8 cellular contexts compared by ENCODE assay signal in the genomic region with DNA sequence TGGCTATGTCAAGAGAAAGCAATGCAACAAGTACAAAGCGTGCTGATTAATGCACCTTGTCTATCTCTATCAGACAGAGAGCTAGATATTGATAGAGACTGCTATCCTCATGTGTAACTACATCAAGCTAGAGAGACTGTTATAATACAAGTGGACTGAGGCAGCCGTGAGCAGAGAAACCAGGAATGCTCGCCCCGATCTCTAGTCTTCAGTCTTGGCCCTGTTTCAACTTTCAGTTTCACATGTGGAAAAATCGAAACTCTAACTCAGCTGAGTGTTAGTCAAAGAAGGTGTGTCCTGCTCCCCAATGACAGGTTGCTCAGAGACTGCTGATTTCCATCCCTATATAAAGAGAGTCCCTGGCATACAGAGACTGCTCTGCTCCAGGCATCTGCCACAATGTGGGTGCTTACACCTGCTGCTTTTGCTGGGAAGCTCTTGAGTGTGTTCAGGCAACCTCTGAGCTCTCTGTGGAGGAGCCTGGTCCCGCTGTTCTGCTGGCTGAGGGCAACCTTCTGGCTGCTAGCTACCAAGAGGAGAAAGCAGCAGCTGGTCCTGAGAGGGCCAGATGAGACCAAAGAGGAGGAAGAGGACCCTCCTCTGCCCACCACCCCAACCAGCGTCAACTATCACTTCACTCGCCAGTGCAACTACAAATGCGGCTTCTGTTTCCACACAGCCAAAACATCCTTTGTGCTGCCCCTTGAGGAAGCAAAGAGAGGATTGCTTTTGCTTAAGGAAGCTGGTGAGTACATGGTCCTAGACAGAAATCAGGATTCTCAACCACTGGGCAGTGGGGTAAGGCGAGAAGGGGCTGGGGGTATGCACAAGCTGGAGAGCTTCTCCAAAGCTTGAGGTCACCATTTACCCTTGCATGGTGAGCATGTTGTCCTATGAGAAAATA. TPM values are rescaled to one million over a fixed set of nuclear protein-coding genes. Genes with fewer than 3 reads are reported as not detected.
A peak's percentile ranks its signal among the peaks of the same experiment; 100 is the strongest.
DNase-seq lines count a peak whose midpoint lies in the region; ATAC-seq, FAIRE-seq and TF ChIP-seq lines count a peak whose summit lies in the region.

A gene with protein sequence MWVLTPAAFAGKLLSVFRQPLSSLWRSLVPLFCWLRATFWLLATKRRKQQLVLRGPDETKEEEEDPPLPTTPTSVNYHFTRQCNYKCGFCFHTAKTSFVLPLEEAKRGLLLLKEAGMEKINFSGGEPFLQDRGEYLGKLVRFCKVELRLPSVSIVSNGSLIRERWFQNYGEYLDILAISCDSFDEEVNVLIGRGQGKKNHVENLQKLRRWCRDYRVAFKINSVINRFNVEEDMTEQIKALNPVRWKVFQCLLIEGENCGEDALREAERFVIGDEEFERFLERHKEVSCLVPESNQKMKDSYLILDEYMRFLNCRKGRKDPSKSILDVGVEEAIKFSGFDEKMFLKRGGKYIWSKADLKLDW (plus strand): TSS at position 376 of the 904 bp plus-strand sequence. CDS start 24 bp downstream, at position 400.

- H3K4me2 ChIP-seq in keratinocyte (ENCODE audit: control insufficient read depth, extremely low read depth, insufficient read depth, low read depth, low read length): peak within 1 kb of the TSS; percentile 74

- no peaks in the 10 kb centered on the region for H3K36me3 ChIP-seq in adipocyte (ENCODE audit: control insufficient read depth, insufficient read depth, low read length, severe bottlenecking)
- no peaks in the 10 kb centered on the region for H3K36me3 ChIP-seq in keratinocyte (ENCODE audit: control insufficient read depth in 2 of 2, extremely low read depth in 1 of 2, insufficient read depth in 2 of 2, low read length in 2 of 2)

- H3K27ac ChIP-seq in keratinocyte (ENCODE audit: control insufficient read depth, insufficient read depth, low read length): no peak within 1 kb of the TSS
- H3K27ac ChIP-seq in substantia nigra (ENCODE audit: low read depth, low read length, poor library complexity, severe bottlenecking): peak within 1 kb of the TSS; percentile 23

- H3K27me3 ChIP-seq in adipocyte (replicated peaks; ENCODE audit: control insufficient read depth, insufficient read depth, low read length): peaks cover 4% of the 10 kb centered on the region
- no peaks in the 10 kb centered on the region for H3K27me3 ChIP-seq in keratinocyte (ENCODE audit: control insufficient read depth, extremely low read depth, insufficient read depth, low read length)

- no peaks in the 10 kb centered on the region for H4K20me1 ChIP-seq in keratinocyte (ENCODE audit: control insufficient read depth, extremely low read depth, insufficient read depth, low read length)

- H3K4me3 ChIP-seq in adipocyte (ENCODE audit: low read length): peak within 1 kb of the TSS; percentile 79
- peak within 1 kb of the TSS; percentile 3 to 69 (median 33) for H3K4me3 ChIP-seq in keratinocyte (ENCODE audit: control insufficient read depth in 2 of 3, extremely low read depth in 1 of 3, insufficient read depth in 2 of 3, low read depth in 1 of 3, low read length in 3 of 3)

- H3K9ac ChIP-seq in adipocyte (ENCODE audit: low read length) (peak within 1 kb of the TSS; percentile 37), keratinocyte (ENCODE audit: control insufficient read depth, extremely low read depth, insufficient read depth, low read length) (no peak within 1 kb of the TSS)

- TF ChIP-seq CTCF in keratinocyte (optimal IDR thresholded peaks at IDR 0.05 in 1 of 3, IDR thresholded peaks at IDR 0.05 in 1 of 3, conservative IDR thresholded peaks at IDR 0.05 in 1 of 3; ENCODE audit: extremely low read depth in 1 of 3, insufficient read depth in 2 of 3, low read length in 3 of 3): no peak

- H3K79me2 ChIP-seq in keratinocyte (ENCODE audit: control insufficient read depth, insufficient read depth, low read length): no peaks in the 10 kb centered on the region

- ATAC-seq in GM18867 (IDR thresholded peaks at IDR 0.05; ENCODE audit: unreplicated experiment) (peak; percentile 91), HG03108 (IDR thresholded peaks at IDR 0.05; ENCODE audit: unreplicated experiment) (peak; percentile 68)

- DNase-seq in AML-193 (lab: John Stamatoyannopoulos, UW) (peak; percentile 8 to 19), NCI-H510A treated with DMSO at 0.1 percent for 48 hours (lab: John Stamatoyannopoulos, UW) (peak; percentile 74), adipocyte (ENCODE audit: low read depth) (peak; percentile 85), keratinocyte (ENCODE audit: low read depth, low spot score) (no peak), substantia nigra (lab: John Stamatoyannopoulos, UW) (peak in 12 of 49 donors; percentile 2 to 55 (median 14)), activated gamma-delta T cell treated with Interleukin-2 at 50 U/mL for 16 hours (no peak)

- H3K9me1 ChIP-seq in keratinocyte (ENCODE audit: control insufficient read depth, extremely low read depth, insufficient read depth, low read length): no peaks in the 10 kb centered on the region

- H3K9me3 ChIP-seq in adipocyte (ENCODE audit: control insufficient read depth, low read length): no peaks in the 10 kb centered on the region
- H3K9me3 ChIP-seq in keratinocyte (ENCODE audit: control insufficient read depth, low read depth, low read length): no peaks in the 10 kb centered on the region

- FAIRE-seq in keratinocyte (lab: Jason Lieb, UNC): no peak

- H3K4me1 ChIP-seq in adipocyte (ENCODE audit: control insufficient read depth, insufficient read depth, low read length) (peaks cover 17% of the 10 kb centered on the region), keratinocyte (ENCODE audit: control insufficient read depth, extremely low read depth, insufficient read depth, low read length) (no peaks in the 10 kb centered on the region)

- dilution Hi-C loops in keratinocyte (cut with MboI; ENCODE audit: extremely low pct_ligation_motif_present, low sequenced_read_pairs): no loop called here

- peak within 1 kb of the TSS; percentile 83 for H2AFZ ChIP-seq in keratinocyte (ENCODE audit: control insufficient read depth, low read length)

RNA-seq across cellular contexts. Expression of the gene that starts here (rescaled TPM):
- 1.7 to 2.2 TPM (median 2.0 TPM) in 3 replicates for polyA plus RNA-seq in keratinocyte
- polyA plus RNA-seq in keratinocyte (2011; ENCODE audit: low read depth): 5.2 TPM
- polyA plus RNA-seq in keratinocyte (2011; cell fraction: cytosol; rRNA removed): 0.71 and 1.6 TPM in 2 replicates
- polyA plus RNA-seq in keratinocyte (2011; cell fraction: nucleus; rRNA removed): 2.5 and 3.5 TPM in 2 replicates
- polyA plus RNA-seq in keratinocyte (2012; ENCODE audit: low replicate concordance): 1.8 and 5.3 TPM in 2 replicates
- polyA minus RNA-seq in keratinocyte: 1.3 to 2.4 TPM (median 1.7 TPM) in 3 replicates
- 1.2 TPM for polyA minus RNA-seq in keratinocyte (2011; cell fraction: cytosol; rRNA and poly(A)+ RNA removed)
- polyA minus RNA-seq in keratinocyte (2011; cell fraction: nucleus; rRNA and poly(A)+ RNA removed): 5.1 and 6.7 TPM in 2 replicates

Comparison
In these comparisons a context has a peak if more than half of its experiments do, and no peak if none do; other contexts are left out.
1. DNase-seq: peak in AML-193 (2 of 2), NCI-H510A treated with DMSO at 0.1 percent for 48 hours (single experiment) and adipocyte (single experiment); none in keratinocyte (single experiment) and activated gamma-delta T cell treated with Interleukin-2 at 50 U/mL for 16 hours (single experiment).